In genomic region chr6:12051861-12052368, GRCh38 we compare ENCODE assay signal across 10 cellular contexts. TPM values are rescaled to one million over a fixed set of nuclear protein-coding genes. Genes with fewer than 3 reads are reported as not detected.
DNase-seq lines count a peak whose midpoint lies in the region; ATAC-seq and TF ChIP-seq lines count a peak whose summit lies in the region.
"Had no signal": no experiment of that assay in that cellular context is flagged by ENCODE, and none has a peak within 500 bp of the region (broad histone marks: within the 10 kb centered on the region; RNA-seq: fewer than 3 reads in every experiment).

No MANE protein-coding gene starts in this region.

- H3K27ac Mint-ChIP-seq in effector memory CD8-positive, alpha-beta T cell = peak overlapping the region; percentile 68 to 87

- H3K27me3 ChIP-seq in upper lobe of right lung = no peaks in the 10 kb centered on the region

- peak overlapping the region; percentile 7 to 44 for H3K4me3 Mint-ChIP-seq in effector memory CD8-positive, alpha-beta T cell

- DNase-seq in SIG-M5 (lab: John Stamatoyannopoulos, UW) = peak; percentile 67
- peak; percentile 31 to 38 (median 33) for DNase-seq in effector memory CD8-positive, alpha-beta T cell
- DNase-seq in upper lobe of right lung = no peak
- DNase-seq in SHP77 treated with DMSO at 0.1 percent for 48 hours (lab: John Stamatoyannopoulos, UW) = no peak
- DNase-seq in DMS 273 treated with DMSO at 0.1 percent for 48 hours (lab: John Stamatoyannopoulos, UW) = no peak
- DNase-seq in left lobe of liver (ENCODE audit: low spot score) = no peak
- DNase-seq: left cardiac atrium had no signal

- peaks cover 13 to 46% of the 10 kb centered on the region in 2 donors for H3K4me1 Mint-ChIP-seq in effector memory CD8-positive, alpha-beta T cell (ENCODE audit: low read depth in 2 of 2)

- no peak overlapping the region for H3K4me3 ChIP-seq in upper lobe of right lung

- H3K9me3 Mint-ChIP-seq in effector memory CD8-positive, alpha-beta T cell = no peaks in the 10 kb centered on the region

- H3K27me3 Mint-ChIP-seq in effector memory CD8-positive, alpha-beta T cell = no peaks in the 10 kb centered on the region

- no peak for TF ChIP-seq CTCF in upper lobe of right lung (IDR thresholded peaks at IDR 0.05)

- no peaks in the 10 kb centered on the region for H3K36me3 ChIP-seq in upper lobe of right lung

- intact Hi-C loops in upper lobe of right lung (cut with DNase I) = no loop called here

- ATAC-seq in GM18519 (IDR thresholded peaks at IDR 0.05; ENCODE audit: low FRiP score, unreplicated experiment) (peak; percentile 64), HG02870 (IDR thresholded peaks at IDR 0.05; ENCODE audit: unreplicated experiment) (peak; percentile 78), upper lobe of right lung (peak; percentile 89), left lobe of liver (no peak)
- peak; percentile 100 for ATAC-seq in effector memory CD8-positive, alpha-beta T cell (replicated peaks)
- ATAC-seq: Panc1 had no signal

- no peak overlapping the region for H3K27ac ChIP-seq in upper lobe of right lung

- no peaks in the 10 kb centered on the region for H3K4me1 ChIP-seq in upper lobe of right lung

- no peaks in the 10 kb centered on the region for H3K9me3 ChIP-seq in upper lobe of right lung

- peaks cover 14% of the 10 kb centered on the region for H3K36me3 Mint-ChIP-seq in effector memory CD8-positive, alpha-beta T cell (ENCODE audit: insufficient read depth)

RNA-seq across cellular contexts. Expression of gene HIVEP1, which starts 39.8 kb away (rescaled TPM):
- total RNA-seq in upper lobe of right lung (25.7 TPM), left lobe of liver (9.7 TPM)

Comparison
In these comparisons a context has a peak if more than half of its experiments do, and no peak if none do; other contexts are left out.
1. DNase-seq: peak in SIG-M5 (single experiment) and effector memory CD8-positive, alpha-beta T cell (3 of 3); none in upper lobe of right lung (single experiment), SHP77 treated with DMSO at 0.1 percent for 48 hours (single experiment), DMS 273 treated with DMSO at 0.1 percent for 48 hours (single experiment) and left lobe of liver (single experiment).